18 cellular contexts compared by ENCODE assay signal in the genomic region with DNA sequence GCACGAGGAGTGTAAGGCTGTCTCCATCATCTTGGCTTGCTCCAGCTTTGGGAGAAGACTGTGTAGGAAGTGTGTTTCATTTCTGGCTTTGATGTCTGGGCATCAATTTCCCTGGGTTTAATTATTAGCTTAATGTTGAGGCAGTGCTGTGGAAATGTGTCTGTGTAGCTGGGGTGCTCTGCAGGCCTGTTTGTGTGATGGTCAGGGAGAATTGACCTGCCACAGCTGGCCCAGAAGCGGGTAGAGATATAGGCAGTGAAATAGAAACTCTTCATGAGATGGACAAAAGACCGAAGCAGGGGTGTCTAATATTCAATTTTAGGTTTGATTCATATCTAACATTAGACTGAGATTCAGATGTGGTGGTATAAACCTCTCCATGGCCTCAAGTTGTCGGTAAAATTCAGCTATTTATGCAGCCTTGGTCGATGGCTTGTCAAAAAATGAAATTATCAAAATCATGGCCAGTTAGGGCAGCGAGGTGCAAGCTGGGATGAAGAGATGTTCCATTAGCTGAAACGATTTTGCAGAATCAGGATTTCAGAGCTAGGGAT.
DNase-seq lines count a peak whose midpoint lies in the region; ATAC-seq and TF ChIP-seq lines count a peak whose summit lies in the region.
"Had no signal": no experiment of that assay in that cellular context is flagged by ENCODE, and none has a peak within 500 bp of the region (broad histone marks: within the 10 kb centered on the region; RNA-seq: fewer than 3 reads in every experiment).

No MANE protein-coding gene starts in this region.

- H3K27ac ChIP-seq in heart left ventricle (peak overlapping the region in 10 of 12 donors; percentile 9 to 61 (median 48)), gastroesophageal sphincter (peak overlapping the region in 3 of 4 donors; percentile 20 to 47 (median 21)), parathyroid adenoma (peak overlapping the region; percentile 40), testis (peak overlapping the region; percentile 73 to 78), OCI-LY7 (ENCODE audit: low read depth, low read length, poor library complexity, severe bottlenecking) (no peak overlapping the region)
- H3K27ac ChIP-seq: A549, C4-2B had no signal

- H3K4me2 ChIP-seq in parathyroid adenoma (ENCODE audit: low read length), result no peak overlapping the region
- H3K4me2 ChIP-seq in OCI-LY7 (ENCODE audit: low read length), result no peak overlapping the region
- H3K4me2 ChIP-seq: A549 had no signal

- H3K4me3 ChIP-seq in heart left ventricle, result no peak overlapping the region
- H3K4me3 ChIP-seq in gastroesophageal sphincter, result no peak overlapping the region
- no peak overlapping the region for H3K4me3 ChIP-seq in parathyroid adenoma (ENCODE audit: low read depth, low read length)
- H3K4me3 ChIP-seq in testis, result no peak overlapping the region
- H3K4me3 ChIP-seq in OCI-LY7 (ENCODE audit: low read depth, low read length, poor library complexity, severe bottlenecking), result no peak overlapping the region
- H3K4me3 ChIP-seq: A549, GM12878 had no signal

- no peaks in the 10 kb centered on the region for H4K20me1 ChIP-seq in OCI-LY7 (ENCODE audit: insufficient read depth, low read length)

- 78 to 92% (median 86%) methylated on average over 7 of the region's 7 CpGs for WGBS in heart left ventricle, 4 donors
- 76 to 80% methylated on average over 6 of the region's 7 CpGs for WGBS in gastroesophageal sphincter (ENCODE audit: low coverage in 1 of 2), 2 donors
- 76 to 77% methylated on average over 7 of the region's 7 CpGs for WGBS in testis, 2 donors

- no peaks in the 10 kb centered on the region for H3K79me2 ChIP-seq in parathyroid adenoma
- H3K79me2 ChIP-seq in OCI-LY7 (ENCODE audit: insufficient read depth, low read depth, low read length), result no peaks in the 10 kb centered on the region

- BruUV-seq in OCI-LY7 (replicated peaks; lab: Mats Ljungman, UMichigan), result no TSS peak

- TF ChIP-seq EP300 in gastroesophageal sphincter (IDR thresholded peaks at IDR 0.05), result no peak

- ATAC-seq in heart left ventricle (no peak), Right ventricle myocardium superior (ENCODE audit: poor library complexity) (no peak), gastroesophageal sphincter (no peak)
- ATAC-seq: A549, GM12878 had no signal

- H3K4me1 ChIP-seq in heart left ventricle (peaks cover 0 to 28% (median 7%) of the 10 kb centered on the region in 12 donors), gastroesophageal sphincter (peaks cover 0 to 8% (median 0%) of the 10 kb centered on the region in 3 donors), parathyroid adenoma (no peaks in the 10 kb centered on the region), testis (no peaks in the 10 kb centered on the region), OCI-LY7 (ENCODE audit: insufficient read depth, low read length, poor library complexity, severe bottlenecking) (no peaks in the 10 kb centered on the region)
- H3K4me1 ChIP-seq: A549 had no signal

- H3K27me3 ChIP-seq in heart left ventricle (no peaks in the 10 kb centered on the region), gastroesophageal sphincter (no peaks in the 10 kb centered on the region), parathyroid adenoma (ENCODE audit: control insufficient read depth, insufficient read depth, low read length) (no peaks in the 10 kb centered on the region), testis (no peaks in the 10 kb centered on the region)

- TF ChIP-seq POLR2A in heart left ventricle (IDR thresholded peaks at IDR 0.05), result no peak
- no peak for TF ChIP-seq POLR2A in gastroesophageal sphincter (IDR thresholded peaks at IDR 0.05)
- no peak for TF ChIP-seq POLR2A in testis (IDR thresholded peaks at IDR 0.05)

- H3K9me3 ChIP-seq in heart left ventricle (peaks cover 0 to 25% (median 10%) of the 10 kb centered on the region in 12 donors), gastroesophageal sphincter (peaks cover 0 to 9% (median 0%) of the 10 kb centered on the region in 3 donors), parathyroid adenoma (ENCODE audit: control insufficient read depth, low read length) (no peaks in the 10 kb centered on the region), testis (no peaks in the 10 kb centered on the region), OCI-LY7 (ENCODE audit: low read length) (no peaks in the 10 kb centered on the region)
- H3K9me3 ChIP-seq: A549 had no signal

- H3K36me3 ChIP-seq in heart left ventricle (no peaks in the 10 kb centered on the region), gastroesophageal sphincter (no peaks in the 10 kb centered on the region), parathyroid adenoma (ENCODE audit: control insufficient read depth, insufficient read depth, low read length) (no peaks in the 10 kb centered on the region), testis (ENCODE audit: low read depth, missing control alignments) (no peaks in the 10 kb centered on the region), OCI-LY7 (ENCODE audit: insufficient read depth, low read length) (no peaks in the 10 kb centered on the region)

- intact Hi-C loops in heart left ventricle (cut with DNase I) (no loop called here), Right ventricle myocardium superior (cut with DNase I) (no loop called here), testis (cut with DNase I; ENCODE audit: low total_unique reads) (no loop called here), OCI-LY7 (cut with micrococcal nuclease; ENCODE audit: unreplicated experiment) (no loop called here)

- no peaks in the 10 kb centered on the region for H3K9me2 ChIP-seq in OCI-LY7 (ENCODE audit: insufficient read depth, low read length)

- POLR2A ChIA-PET in OCI-LY7 (lab: Charles Lee), result interaction anchor here (0.6 to 1.1 kb wide), 2 partner anchors 108 to 640 kb away, joined by 3 read pairs; no protein-coding TSS in a partner anchor

- no peak overlapping the region for H3K9ac ChIP-seq in parathyroid adenoma

- TF ChIP-seq CTCF in heart left ventricle (IDR thresholded peaks at IDR 0.05), result no peak
- no peak for TF ChIP-seq CTCF in gastroesophageal sphincter (IDR thresholded peaks at IDR 0.05)
- TF ChIP-seq CTCF in parathyroid adenoma (IDR thresholded peaks at IDR 0.05), result no peak
- no peak for TF ChIP-seq CTCF in testis (IDR thresholded peaks at IDR 0.05)
- no peak for TF ChIP-seq CTCF in OCI-LY7 (conservative IDR thresholded peaks at IDR 0.05; ENCODE audit: low read length)

- DNase-seq in heart left ventricle (no peak), Right ventricle myocardium superior (no peak), testis (no peak), NAMALWA (ENCODE audit: low spot score) (no peak), OCI-LY7 (ENCODE audit: low spot score) (no peak), NCI-H2029 treated with DMSO at 0.1 percent for 48 hours (lab: John Stamatoyannopoulos, UW) (no peak)
- DNase-seq: HCEC 1CT, IMR-90, MV-4-11, NCI-H1436 treated with DMSO at 0.1 percent for 48 hours, NCI-H226, OCI-M1, RPMI8226 had no signal

- H2AFZ ChIP-seq in parathyroid adenoma (no peak overlapping the region), OCI-LY7 (ENCODE audit: low read length) (no peak overlapping the region)

- CTCF ChIA-PET in OCI-LY7 (lab: Charles Lee; ENCODE audit: unreplicated experiment), result interaction anchor here (0.6 kb wide), 1 partner anchor 876 kb away, joined by 3 read pairs; no protein-coding TSS in a partner anchor
